Comparison of ENCODE assay signal across 8 cellular contexts in the genomic region with DNA sequence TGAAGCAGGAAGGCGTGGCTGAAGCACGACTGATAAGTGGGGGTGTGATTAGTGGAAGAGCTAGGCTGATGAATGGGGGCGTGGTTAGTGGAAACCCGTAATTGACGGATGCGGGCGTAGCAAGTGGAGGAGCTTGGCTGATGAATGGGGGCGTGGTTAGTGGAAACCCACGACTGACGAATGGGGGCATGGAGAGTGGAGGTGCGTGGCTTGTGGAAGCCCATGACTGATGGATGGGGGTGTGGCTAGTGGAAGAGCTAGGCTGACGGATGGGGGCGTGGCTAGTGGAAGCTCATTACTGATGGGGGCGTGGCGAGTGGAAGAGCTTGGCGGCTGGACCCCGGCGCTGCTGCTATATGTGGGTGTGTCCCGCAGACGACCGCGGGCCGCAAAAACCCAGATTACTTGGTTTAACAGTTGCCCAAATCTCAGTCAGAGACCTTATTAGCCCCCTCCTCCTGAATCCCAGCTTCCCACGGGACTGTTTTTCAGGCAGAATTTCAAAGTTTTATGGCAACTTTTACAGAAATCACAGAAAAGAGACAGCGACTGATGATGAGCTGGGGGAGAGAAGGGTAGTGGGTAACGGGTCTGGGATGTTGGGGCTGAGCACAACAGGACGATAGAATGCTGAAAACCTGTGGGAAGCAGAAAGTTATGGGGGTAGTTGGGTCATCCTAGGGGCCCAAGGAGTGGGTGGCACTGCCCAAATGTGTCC. TPM values are rescaled to one million over a fixed set of nuclear protein-coding genes. Genes with fewer than 3 reads are reported as not detected.
A peak's percentile ranks its signal among the peaks of the same experiment; 100 is the strongest.
DNase-seq lines count a peak whose midpoint lies in the region; ATAC-seq lines count a peak whose summit lies in the region.

No MANE protein-coding gene starts in this region.

- H3K27ac ChIP-seq in right cardiac atrium (ENCODE audit: low read length): no peak overlapping the region

- peak; percentile 91 to 94 for ATAC-seq in right cardiac atrium
- ATAC-seq in HG03565 (IDR thresholded peaks at IDR 0.05; ENCODE audit: unreplicated experiment): no peak

- H3K9me3 ChIP-seq in right cardiac atrium (ENCODE audit: control insufficient read depth, low read length): no peaks in the 10 kb centered on the region

- H3K4me3 ChIP-seq in right cardiac atrium (ENCODE audit: low read length): no peak overlapping the region

- DNase-seq in activated gamma-delta T cell treated with Interleukin-2 at 50 U/mL for 16 hours (peak; percentile 59), activated gamma-delta T cell (lab: John Stamatoyannopoulos, UW) (no peak), NCI-H187 (lab: John Stamatoyannopoulos, UW) (peak; percentile 78 to 81), T-helper 2 cell (peak; percentile 62 to 94 (median 72)), anterior cingulate cortex (lab: John Stamatoyannopoulos, UW) (peak in 57 of 58 donors; percentile 16 to 96 (median 83)), right cardiac atrium (peak; percentile 91 to 94 (median 91)), renal cortical epithelial cell (ENCODE audit: low read depth) (peak; percentile 96)

- H3K4me1 ChIP-seq in right cardiac atrium (ENCODE audit: control insufficient read depth, insufficient read depth, low read length): no peaks in the 10 kb centered on the region

- H3K27me3 ChIP-seq in right cardiac atrium (ENCODE audit: control insufficient read depth, insufficient read depth): no peaks in the 10 kb centered on the region

- under 1% methylated on average over 27 of the region's 27 CpGs for WGBS in right cardiac atrium

- intact Hi-C loops in right cardiac atrium (cut with DNase I): loop anchor here in 3 of 4 donors (10.0 kb wide), 1 partner anchor 134 kb away; no protein-coding TSS in a partner anchor

RNA-seq across cellular contexts. Expression of a gene that starts 9.0 kb away (rescaled TPM):
- total RNA-seq in right cardiac atrium (1 to 10 TPM; 2.6 to 9.8 (median 6.1) TPM), renal cortical epithelial cell (3.6 and 9.1 TPM in 2 replicates)
- 4.1 TPM for polyA plus RNA-seq in right cardiac atrium

RNA-seq across cellular contexts. Expression of a gene that starts 43.4 kb away (rescaled TPM):
- total RNA-seq in right cardiac atrium (under 1 TPM in 2 of 4 donors, not detected in 2; 0.09 to 0.26 TPM), renal cortical epithelial cell (0.30 and 1.6 TPM in 2 replicates)
- 0.36 TPM for polyA plus RNA-seq in right cardiac atrium

RNA-seq across cellular contexts. Expression of a gene that starts 55.7 kb away (rescaled TPM):
- 1 to 10 TPM; 6.4 to 9.4 (median 7.8) TPM for total RNA-seq in right cardiac atrium
- 9.9 TPM for polyA plus RNA-seq in right cardiac atrium
- 1.4 and 7.1 TPM in 2 replicates for total RNA-seq in renal cortical epithelial cell
